In genomic region chr15:101723874-101724674, GRCh38 we compare ENCODE assay signal across 8 cellular contexts. TPM values are rescaled to one million over a fixed set of nuclear protein-coding genes. Genes with fewer than 3 reads are reported as not detected.
DNase-seq lines count a peak whose midpoint lies in the region; ATAC-seq and TF ChIP-seq lines count a peak whose summit lies in the region.

Gene TARS3, minus strand, starts transcription at chr15:101724473. Its CDS starts 86 bp downstream, at chr15:101724387.

- peak; percentile 88 for ATAC-seq in GM19467 (IDR thresholded peaks at IDR 0.05; ENCODE audit: unreplicated experiment)
- ATAC-seq in activated CD8-positive, alpha-beta memory T cell treated with anti-CD3 and anti-CD28 coated beads, Interleukin-2, amount 10 ng/mL, durations not matched to agents 7 days and 5 days, result peak; percentile 95

- CTCF ChIA-PET in activated CD8-positive, alpha-beta memory T cell treated with anti-CD3 and anti-CD28 coated beads, Interleukin-2, amount 10 ng/mL, durations not matched to agents 7 days and 5 days (lab: Charles Lee), result interaction anchor here (1.4 to 3.0 kb wide), 4 partner anchors 12 to 82 kb away, joined by 3 to 11 read pairs (median 7); no protein-coding TSS in a partner anchor

- peaks cover 3% of the 10 kb centered on the region for H3K4me1 ChIP-seq in endodermal cell (ENCODE audit: control insufficient read depth, insufficient read depth, low read length)

- DNase-seq in COR-L47 (lab: John Stamatoyannopoulos, UW) (peak; percentile 88), HPDE6-E6E7 (ENCODE audit: extremely low spot score) (peak; percentile 89), NOMO-1 treated with DMSO at 0.1 percent for 48 hours (lab: John Stamatoyannopoulos, UW; ENCODE audit: unreplicated experiment) (peak; percentile 81), endodermal cell (peak; percentile 99), mesothelial cell of epicardium (ENCODE audit: low spot score in 2 of 2, unreplicated experiment in 2 of 2) (peak; percentile 83 to 88)
- peak; percentile 96 for DNase-seq in activated CD8-positive, alpha-beta memory T cell treated with anti-CD3 and anti-CD28 coated beads, Interleukin-2, amount 10 ng/mL, durations not matched to agents 7 days and 5 days
- peak; percentile 90 to 92 for DNase-seq in stimulated activated CD8-positive, alpha-beta memory T cell treated with anti-CD3 and anti-CD28 coated beads, Interleukin-15, amount 100 ng/mL, for 48 hours (ENCODE audit: low read depth in 2 of 2)

- peaks cover 32% of the 10 kb centered on the region for H3K36me3 ChIP-seq in endodermal cell (ENCODE audit: control insufficient read depth, insufficient read depth, low read length)

- peaks cover 16% of the 10 kb centered on the region for H3K4me1 Mint-ChIP-seq in activated CD8-positive, alpha-beta memory T cell treated with anti-CD3 and anti-CD28 coated beads, Interleukin-2, amount 10 ng/mL, durations not matched to agents 7 days and 5 days
- peaks cover 4% of the 10 kb centered on the region for H3K4me1 Mint-ChIP-seq in endodermal cell
- H3K4me1 Mint-ChIP-seq in mesothelial cell of epicardium, result peaks cover 6% of the 10 kb centered on the region

- TF ChIP-seq CTCF in endodermal cell (conservative IDR thresholded peaks at IDR 0.05) (peak; percentile 46), mesothelial cell of epicardium (IDR thresholded peaks at IDR 0.05; ENCODE audit: unreplicated experiment) (no peak)

- H3K9me3 ChIP-seq in endodermal cell (ENCODE audit: control insufficient read depth, low read length), result no peaks in the 10 kb centered on the region

- peak within 1 kb of the TSS; percentile 79 for H3K4me3 Mint-ChIP-seq in activated CD8-positive, alpha-beta memory T cell treated with anti-CD3 and anti-CD28 coated beads, Interleukin-2, amount 10 ng/mL, durations not matched to agents 7 days and 5 days
- H3K4me3 Mint-ChIP-seq in endodermal cell, result peak within 1 kb of the TSS; percentile 65
- H3K4me3 Mint-ChIP-seq in mesothelial cell of epicardium, result peak within 1 kb of the TSS; percentile 86

- H3K27me3 ChIP-seq in endodermal cell (ENCODE audit: control insufficient read depth, insufficient read depth, low read length, poor library complexity, severe bottlenecking), result no peaks in the 10 kb centered on the region

- peak within 1 kb of the TSS; percentile 89 for H3K4me3 ChIP-seq in endodermal cell (ENCODE audit: low read length)

- no peaks in the 10 kb centered on the region for H3K9me3 Mint-ChIP-seq in activated CD8-positive, alpha-beta memory T cell treated with anti-CD3 and anti-CD28 coated beads, Interleukin-2, amount 10 ng/mL, durations not matched to agents 7 days and 5 days (ENCODE audit: low read depth)
- H3K9me3 Mint-ChIP-seq in endodermal cell, result no peaks in the 10 kb centered on the region
- H3K9me3 Mint-ChIP-seq in mesothelial cell of epicardium, result no peaks in the 10 kb centered on the region

- peak within 1 kb of the TSS; percentile 75 for H3K9ac ChIP-seq in endodermal cell (ENCODE audit: extremely low read depth, low read length, poor library complexity, severe bottlenecking)

- H3K36me3 Mint-ChIP-seq in activated CD8-positive, alpha-beta memory T cell treated with anti-CD3 and anti-CD28 coated beads, Interleukin-2, amount 10 ng/mL, durations not matched to agents 7 days and 5 days, result peaks cover 27% of the 10 kb centered on the region
- H3K36me3 Mint-ChIP-seq in endodermal cell (ENCODE audit: low read depth), result peaks cover 23% of the 10 kb centered on the region
- peaks cover 19% of the 10 kb centered on the region for H3K36me3 Mint-ChIP-seq in mesothelial cell of epicardium

- H3K27ac ChIP-seq in endodermal cell (ENCODE audit: low read depth, low read length), result peak within 1 kb of the TSS; percentile 8

- 0% methylated on average over 23 to 93 of the region's 93 CpGs for WGBS in endodermal cell (ENCODE audit: insufficient coverage in 1 of 2, insufficient read length in 1 of 2), 2 experiments

- no peaks in the 10 kb centered on the region for H3K27me3 Mint-ChIP-seq in activated CD8-positive, alpha-beta memory T cell treated with anti-CD3 and anti-CD28 coated beads, Interleukin-2, amount 10 ng/mL, durations not matched to agents 7 days and 5 days
- peaks cover 2% of the 10 kb centered on the region for H3K27me3 Mint-ChIP-seq in endodermal cell (ENCODE audit: insufficient read depth)
- no peaks in the 10 kb centered on the region for H3K27me3 Mint-ChIP-seq in mesothelial cell of epicardium (ENCODE audit: low read depth)

- peak within 1 kb of the TSS; percentile 90 for H3K27ac Mint-ChIP-seq in activated CD8-positive, alpha-beta memory T cell treated with anti-CD3 and anti-CD28 coated beads, Interleukin-2, amount 10 ng/mL, durations not matched to agents 7 days and 5 days
- H3K27ac Mint-ChIP-seq in endodermal cell (peak within 1 kb of the TSS; percentile 52), mesothelial cell of epicardium (peak within 1 kb of the TSS; percentile 89)

RNA-seq across cellular contexts. Expression of gene TARS3, which starts in this region (rescaled TPM):
- 10 to 100 TPM in 1 of 2 experiments, 1 to 10 TPM in 1; 8.1 to 11.8 TPM for total RNA-seq in activated CD8-positive, alpha-beta memory T cell treated with anti-CD3 and anti-CD28 coated beads, Interleukin-2, amount 10 ng/mL, durations not matched to agents 7 days and 5 days
- 10 to 100 TPM; 11.7 to 13.6 TPM for total RNA-seq in endodermal cell
- polyA plus RNA-seq in endodermal cell (2013, experiment 1 of 2), result 10.1 TPM
- polyA plus RNA-seq in endodermal cell (2013, experiment 2 of 2), result 9.3 TPM
- total RNA-seq in mesothelial cell of epicardium, result 18.1 to 22.4 TPM (median 21.0 TPM) in 3 replicates

Comparison
In these comparisons a context has a peak if more than half of its experiments do, and no peak if none do; other contexts are left out.
1. Peak in every context shown above with its lines: DNase-seq, ATAC-seq, H3K4me3 ChIP-seq and H3K27ac ChIP-seq.